In genomic region chr1:47469910-47470309, GRCh38 we compare ENCODE assay signal across 20 cellular contexts. TPM values are rescaled to one million over a fixed set of nuclear protein-coding genes. Genes with fewer than 3 reads are reported as not detected.
A peak's percentile ranks its signal among the peaks of the same experiment; 100 is the strongest.
DNase-seq lines count a peak whose midpoint lies in the region; ATAC-seq and TF ChIP-seq lines count a peak whose summit lies in the region.
"Had no signal": no experiment of that assay in that cellular context is flagged by ENCODE, and none has a peak within 500 bp of the region (broad histone marks: within the 10 kb centered on the region; RNA-seq: fewer than 3 reads in every experiment).

No MANE protein-coding gene starts in this region.

- TF ChIP-seq CTCF in BE2C (IDR thresholded peaks at IDR 0.05; ENCODE audit: low read depth, low read length) (0 out of 2 replicates have a peak, but pooled peaks have one; percentile 2), GM12873 (IDR thresholded peaks at IDR 0.05; ENCODE audit: insufficient read depth, low read depth, low read length, missing control alignments) (peak; percentile 16), WERI-Rb-1 (IDR thresholded peaks at IDR 0.05; ENCODE audit: low read depth, low read length) (peak; percentile 64)

- no peak overlapping the region for H3K27ac Mint-ChIP-seq in T-helper 17 cell
- H3K27ac Mint-ChIP-seq: CD4-positive, alpha-beta memory T cell; IgD-negative memory B cell had no signal

- DNase-seq in BE2C (no peak), RPMI8226 (peak; percentile 34), WERI-Rb-1 (peak; percentile 33), inferior parietal cortex (ENCODE audit: extremely low spot score) (no peak), T-helper 17 cell (no peak), MG63 (no peak)
- DNase-seq in activated CD4-positive, alpha-beta T cell treated with anti-CD3 and anti-CD28 coated beads for 1 hour: no peak
- DNase-seq: Calu3; CD4-positive, alpha-beta memory T cell; H7; Kasumi-1; MM.1S; NCI-H1105; NCI-H1694; NCI-H2081 treated with DMSO at 0.1 percent for 48 hours; NCI-H510A treated with DMSO at 0.1 percent for 48 hours; NCI-H774 had no signal

- H3K4me1 Mint-ChIP-seq in T-helper 17 cell: no peaks in the 10 kb centered on the region
- H3K4me1 Mint-ChIP-seq: CD4-positive, alpha-beta memory T cell had no signal

- no peaks in the 10 kb centered on the region for H3K9me3 ChIP-seq in BE2C
- H3K9me3 ChIP-seq in WERI-Rb-1 (ENCODE audit: severe bottlenecking): no peaks in the 10 kb centered on the region
- H3K9me3 ChIP-seq in T-helper 17 cell (ENCODE audit: control insufficient read depth, low read length, poor library complexity, severe bottlenecking): no peaks in the 10 kb centered on the region
- H3K9me3 ChIP-seq in MG63: no peaks in the 10 kb centered on the region

- H3K4me3 Mint-ChIP-seq in T-helper 17 cell: no peak overlapping the region
- H3K4me3 Mint-ChIP-seq: CD4-positive, alpha-beta memory T cell; IgD-negative memory B cell had no signal

- ATAC-seq in T-helper 17 cell: no peak

- H3K36me3 Mint-ChIP-seq in T-helper 17 cell (ENCODE audit: low read depth): peaks cover 5% of the 10 kb centered on the region
- H3K36me3 Mint-ChIP-seq: CD4-positive, alpha-beta memory T cell; IgD-negative memory B cell had no signal

- H3K27me3 ChIP-seq in BE2C (no peaks in the 10 kb centered on the region), WERI-Rb-1 (ENCODE audit: insufficient read depth, low read depth, severe bottlenecking) (peaks cover 21% of the 10 kb centered on the region), MG63 (no peaks in the 10 kb centered on the region)

- no peak overlapping the region for H3K4me3 ChIP-seq in BE2C (ENCODE audit: low read depth, low read length)
- no peak overlapping the region for H3K4me3 ChIP-seq in WERI-Rb-1 (ENCODE audit: low read depth, low read length)
- H3K4me3 ChIP-seq in MG63: no peak overlapping the region

- H3K36me3 ChIP-seq in BE2C (no peaks in the 10 kb centered on the region), WERI-Rb-1 (no peaks in the 10 kb centered on the region), MG63 (no peaks in the 10 kb centered on the region)

- no peaks in the 10 kb centered on the region for H3K4me1 ChIP-seq in BE2C

- H3K27ac ChIP-seq in WERI-Rb-1: no peak overlapping the region

- H3K27me3 Mint-ChIP-seq in T-helper 17 cell: peaks cover 54% of the 10 kb centered on the region

RNA-seq across cellular contexts. Expression of gene FOXD2, which starts 32.1 kb away (rescaled TPM):
- polyA plus RNA-seq in BE2C (2012; ENCODE audit: insufficient read depth, insufficient read length, low read depth): not detected
- under 1 TPM; 0.37 to 0.44 TPM for total RNA-seq in T-helper 17 cell
- total RNA-seq in MG63 (2014; rRNA removed; shearing (Covaris generic); ENCODE audit: low replicate concordance): 0.03 and 0.94 TPM in 2 replicates

RNA-seq across cellular contexts. Expression of gene FOXE3, which starts 53.8 kb away (rescaled TPM):
- polyA plus RNA-seq in BE2C (2012; ENCODE audit: insufficient read depth, insufficient read length, low read depth): not detected
- total RNA-seq in T-helper 17 cell: not detected
- not detected in 2 replicates for total RNA-seq in MG63 (2014; rRNA removed; shearing (Covaris generic); ENCODE audit: low replicate concordance)
- total RNA-seq: Calu3; CD4-positive, alpha-beta memory T cell; HT-29 had no signal
- polyA plus RNA-seq: CD4-positive, alpha-beta memory T cell; IgD-negative memory B cell had no signal

Comparison
In these comparisons a context has a peak if more than half of its experiments do, and no peak if none do; other contexts are left out.
1. DNase-seq: peak in RPMI8226 (single experiment) and WERI-Rb-1 (single experiment); none in BE2C (single experiment), inferior parietal cortex (single experiment), T-helper 17 cell (0 of 3), MG63 (single experiment) and activated CD4-positive, alpha-beta T cell treated with anti-CD3 and anti-CD28 coated beads for 1 hour (single experiment).
2. CTCF ChIP-seq: peak in every context shown above with its lines; median percentile 64 in WERI-Rb-1; 16 in GM12873; 2 in BE2C.